8 cellular contexts compared by ENCODE assay signal in the genomic region with DNA sequence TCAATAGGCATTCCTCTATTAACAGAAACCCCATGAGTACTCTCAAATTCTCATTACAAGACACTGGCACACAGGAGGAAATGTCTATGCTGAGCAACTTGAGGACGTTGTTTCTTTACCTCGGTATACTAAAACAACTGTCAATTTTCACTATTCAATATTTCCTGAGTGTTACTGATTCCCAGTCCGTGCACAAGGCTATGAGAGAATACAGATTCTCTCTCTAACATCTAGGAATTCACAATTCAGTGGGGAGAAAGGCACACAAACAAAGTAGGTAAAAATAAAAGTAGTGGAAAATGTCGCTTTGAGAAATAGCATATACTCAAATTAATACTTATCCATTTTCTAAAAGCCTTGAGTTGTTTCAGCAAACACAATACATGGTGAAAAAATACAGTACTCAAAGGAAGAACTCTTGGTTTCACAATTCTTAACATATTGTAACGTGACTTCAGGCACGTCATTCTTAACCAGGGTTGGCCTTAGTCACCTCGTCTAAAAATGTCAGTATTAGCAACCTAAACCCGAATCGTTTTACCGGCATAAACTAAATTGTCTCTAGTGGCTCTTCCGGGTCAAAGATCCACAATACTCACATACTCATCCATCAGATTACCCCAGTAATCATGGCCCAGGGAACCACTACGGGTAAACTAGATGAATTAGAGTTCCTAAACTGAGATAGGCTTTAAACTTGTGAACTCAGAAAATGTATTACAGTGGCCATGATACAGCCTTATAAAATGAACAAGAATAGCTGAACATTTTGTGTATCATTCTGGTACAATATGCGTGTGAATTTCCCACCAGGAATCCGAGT. TPM values are rescaled to one million over a fixed set of nuclear protein-coding genes. Genes with fewer than 3 reads are reported as not detected.
DNase-seq lines count a peak whose midpoint lies in the region; ATAC-seq and TF ChIP-seq lines count a peak whose summit lies in the region.

No MANE protein-coding gene starts in this region.

- peak; percentile 60 for DNase-seq in activated CD8-positive, alpha-beta T cell treated with anti-CD3 and anti-CD28 coated beads for 36 hours
- DNase-seq in fibroblast of villous mesenchyme (ENCODE audit: low read depth) = peak; percentile 77
- no peak for DNase-seq in NCI-H2227 (lab: John Stamatoyannopoulos, UW; ENCODE audit: unreplicated experiment)
- no peak for DNase-seq in NCI-H2171 (lab: John Stamatoyannopoulos, UW)

- peak; percentile 18 for ATAC-seq in GM18909 (IDR thresholded peaks at IDR 0.05; ENCODE audit: poor library complexity, unreplicated experiment)
- ATAC-seq in activated CD8-positive, alpha-beta T cell treated with anti-CD3 and anti-CD28 coated beads for 36 hours = peak; percentile 22

- no peak for TF ChIP-seq CTCF in activated CD8-positive, alpha-beta T cell treated with anti-CD3 and anti-CD28 coated beads for 36 hours (IDR thresholded peaks at IDR 0.05)
- TF ChIP-seq CTCF in fibroblast of villous mesenchyme (IDR thresholded peaks at IDR 0.05; ENCODE audit: insufficient read depth, low read depth, low read length) = no peak
- TF ChIP-seq CTCF in parathyroid adenoma (IDR thresholded peaks at IDR 0.05) = no peak

- H3K36me3 Mint-ChIP-seq in IgD-negative memory B cell = no peaks in the 10 kb centered on the region
- peaks cover 12% of the 10 kb centered on the region for H3K36me3 Mint-ChIP-seq in activated CD8-positive, alpha-beta T cell treated with anti-CD3 and anti-CD28 coated beads for 36 hours (ENCODE audit: low read depth)

- H3K4me2 ChIP-seq in BLaER1 = peak overlapping the region; percentile 91
- H3K4me2 ChIP-seq in parathyroid adenoma (ENCODE audit: low read length) = peak overlapping the region; percentile 83

- H3K4me1 Mint-ChIP-seq in IgD-negative memory B cell = peaks cover 25 to 41% (median 34%) of the 10 kb centered on the region in 3 donors
- peaks cover 37% of the 10 kb centered on the region for H3K4me1 Mint-ChIP-seq in activated CD8-positive, alpha-beta T cell treated with anti-CD3 and anti-CD28 coated beads for 36 hours (ENCODE audit: low read depth)

- CTCF ChIA-PET in activated CD8-positive, alpha-beta T cell treated with anti-CD3 and anti-CD28 coated beads for 36 hours (lab: Charles Lee) = no interaction called here

- peak overlapping the region; percentile 88 for H3K9ac ChIP-seq in BLaER1
- peak overlapping the region; percentile 94 for H3K9ac ChIP-seq in parathyroid adenoma

- 0 out of 2 replicates have a peak, but pooled peaks cover 9% of the 10 kb centered on the region for H3K36me3 ChIP-seq in BLaER1
- no peaks in the 10 kb centered on the region for H3K36me3 ChIP-seq in parathyroid adenoma (ENCODE audit: control insufficient read depth, insufficient read depth, low read length)

- peaks cover 50% of the 10 kb centered on the region for H3K79me2 ChIP-seq in parathyroid adenoma

- intact Hi-C loops in activated CD8-positive, alpha-beta T cell treated with anti-CD3 and anti-CD28 coated beads for 36 hours (cut with micrococcal nuclease) = loop anchor here (10.0 kb wide), 1 partner anchor 119 kb away; a partner anchor contains a TSS

- no peaks in the 10 kb centered on the region for H3K9me3 Mint-ChIP-seq in IgD-negative memory B cell
- no peaks in the 10 kb centered on the region for H3K9me3 Mint-ChIP-seq in activated CD8-positive, alpha-beta T cell treated with anti-CD3 and anti-CD28 coated beads for 36 hours

- peak overlapping the region; percentile 96 to 100 (median 97) for H3K27ac Mint-ChIP-seq in IgD-negative memory B cell
- peak overlapping the region; percentile 96 for H3K27ac Mint-ChIP-seq in activated CD8-positive, alpha-beta T cell treated with anti-CD3 and anti-CD28 coated beads for 36 hours

- peaks cover 13% of the 10 kb centered on the region for H4K20me1 ChIP-seq in BLaER1

- no peaks in the 10 kb centered on the region for H3K27me3 Mint-ChIP-seq in IgD-negative memory B cell
- H3K27me3 Mint-ChIP-seq in activated CD8-positive, alpha-beta T cell treated with anti-CD3 and anti-CD28 coated beads for 36 hours = no peaks in the 10 kb centered on the region

- no peak overlapping the region for H2AFZ ChIP-seq in parathyroid adenoma

- H3K27me3 ChIP-seq in BLaER1 = no peaks in the 10 kb centered on the region
- H3K27me3 ChIP-seq in parathyroid adenoma (ENCODE audit: control insufficient read depth, insufficient read depth, low read length) = no peaks in the 10 kb centered on the region

- H3K27ac ChIP-seq in BLaER1 = peak overlapping the region; percentile 86
- peak overlapping the region; percentile 99 for H3K27ac ChIP-seq in parathyroid adenoma

- POLR2A ChIA-PET in activated CD8-positive, alpha-beta T cell treated with anti-CD3 and anti-CD28 coated beads for 36 hours (lab: Charles Lee) = interaction anchor here (0.6 to 1.3 kb wide), 3 partner anchors 120 to 1639 kb away, joined by 3 read pairs; no protein-coding TSS in a partner anchor

- H3K4me1 ChIP-seq in BLaER1 = peaks cover 35% of the 10 kb centered on the region
- H3K4me1 ChIP-seq in parathyroid adenoma = peaks cover 5% of the 10 kb centered on the region

- H3K4me3 ChIP-seq in BLaER1 = peak overlapping the region; percentile 92
- peak overlapping the region; percentile 84 for H3K4me3 ChIP-seq in fibroblast of villous mesenchyme (ENCODE audit: low read depth, low read length)
- H3K4me3 ChIP-seq in parathyroid adenoma (ENCODE audit: low read depth, low read length) = peak overlapping the region; percentile 87

- H3K9me3 ChIP-seq in BLaER1 = no peaks in the 10 kb centered on the region
- H3K9me3 ChIP-seq in parathyroid adenoma (ENCODE audit: control insufficient read depth, low read length) = no peaks in the 10 kb centered on the region

- peak overlapping the region; percentile 93 to 100 (median 99) for H3K4me3 Mint-ChIP-seq in IgD-negative memory B cell
- H3K4me3 Mint-ChIP-seq in activated CD8-positive, alpha-beta T cell treated with anti-CD3 and anti-CD28 coated beads for 36 hours = peak overlapping the region; percentile 99

RNA-seq across cellular contexts. Expression of a gene that starts 1.5 kb away (rescaled TPM):
- polyA plus RNA-seq in IgD-negative memory B cell = 2.2 TPM
- 10 to 100 TPM in 1 of 2 experiments, 1 to 10 TPM in 1; 9.5 to 10.3 TPM for total RNA-seq in activated CD8-positive, alpha-beta T cell treated with anti-CD3 and anti-CD28 coated beads for 36 hours
- 4.5 and 7.8 TPM in 2 replicates for total RNA-seq in fibroblast of villous mesenchyme

RNA-seq across cellular contexts. Expression of a gene that starts 2.7 kb away (rescaled TPM):
- polyA plus RNA-seq in IgD-negative memory B cell = 53.0 TPM
- total RNA-seq in activated CD8-positive, alpha-beta T cell treated with anti-CD3 and anti-CD28 coated beads for 36 hours = 10 to 100 TPM; 49.7 to 58.2 TPM
- total RNA-seq in fibroblast of villous mesenchyme = 28.3 and 38.0 TPM in 2 replicates

Comparison
In these comparisons a context has a peak if more than half of its experiments do, and no peak if none do; other contexts are left out.
1. DNase-seq: peak in activated CD8-positive, alpha-beta T cell treated with anti-CD3 and anti-CD28 coated beads for 36 hours (single experiment) and fibroblast of villous mesenchyme (single experiment); none in NCI-H2227 (single experiment) and NCI-H2171 (single experiment).
2. Peak in every context shown above with its lines, with median percentiles within 50 percentile points of each other: H3K4me3 ChIP-seq.